ENCODE assay signal across 24 cellular contexts in genomic region chr10:12443026-12443425, GRCh38.
"Had no signal": no experiment of that assay in that cellular context is flagged by ENCODE, and none has a peak within 500 bp of the region (broad histone marks: within the 10 kb centered on the region; RNA-seq: fewer than 3 reads in every experiment).

No MANE protein-coding gene starts in this region.

- FAIRE-seq: endometrium, islet of Langerhans, keratinocyte had no signal

- DNase-seq: colonic mucosa; cortex of kidney; effector CD8-positive, alpha-beta T cell; effector memory CD8-positive, alpha-beta T cell; endodermal cell; erythroblast; esophagus squamous epithelium; foreskin fibroblast; foreskin melanocyte; gastrocnemius medialis; glutamatergic neuron; head of caudate nucleus; heart right ventricle; hippocampal formation; left cardiac atrium; left lung; left ventricle myocardium superior; lower lobe of right lung; mesenchymal stem cell; midbrain had no signal

- H3K27ac ChIP-seq: colonic mucosa, epithelial cell of prostate, esophagus squamous epithelium, gastrocnemius medialis, heart right ventricle, left lung, lower lobe of right lung had no signal

- H3K4me1 ChIP-seq: gastrocnemius medialis, left lung, lower lobe of right lung had no signal

- H3K27me3 ChIP-seq: colonic mucosa, esophagus squamous epithelium, gastrocnemius medialis, heart right ventricle, left lung had no signal

- H3K36me3 ChIP-seq: colonic mucosa, esophagus squamous epithelium, gastrocnemius medialis, heart right ventricle, left lung, lower lobe of right lung had no signal

- H3K9me3 ChIP-seq: colonic mucosa, esophagus squamous epithelium, gastrocnemius medialis, left lung had no signal

- H3K4me3 ChIP-seq: colonic mucosa, esophagus squamous epithelium, gastrocnemius medialis, heart right ventricle, left lung, lower lobe of right lung had no signal
